Comparison of ENCODE assay signal across 1 cellular context in the genomic region with DNA sequence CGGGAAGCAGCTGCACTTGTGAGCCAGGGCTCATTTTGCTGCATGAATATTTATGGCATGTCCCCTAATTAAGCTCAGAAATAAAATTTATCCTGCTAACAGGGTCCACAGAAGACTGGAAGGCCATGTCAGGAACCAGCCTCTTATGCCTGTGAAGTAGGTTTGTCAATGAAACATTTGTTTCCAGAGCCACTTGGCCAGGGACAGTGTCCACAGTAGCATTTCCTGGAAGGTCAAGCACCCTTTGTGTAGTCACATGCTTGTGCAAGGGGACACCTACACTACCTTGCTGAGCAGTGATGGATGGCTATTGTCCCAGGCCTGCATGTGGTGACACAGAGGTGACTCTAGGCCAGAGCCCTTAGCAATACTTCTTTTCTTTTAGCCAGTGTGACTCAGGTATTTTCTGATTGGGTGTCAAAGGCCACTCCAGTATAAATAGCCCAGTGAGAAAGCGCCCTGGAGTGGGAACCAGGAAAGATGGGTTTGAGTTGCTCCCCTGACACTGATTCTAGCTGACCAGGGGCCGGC.
TF ChIP-seq lines count a peak whose summit lies in the region.

No MANE protein-coding gene starts in this region.

TF ChIP-seq in H1, 55 proteins besides CTCF, POLR2A, EP300 and RAD21:
- TF ChIP-seq, protein P1, sequence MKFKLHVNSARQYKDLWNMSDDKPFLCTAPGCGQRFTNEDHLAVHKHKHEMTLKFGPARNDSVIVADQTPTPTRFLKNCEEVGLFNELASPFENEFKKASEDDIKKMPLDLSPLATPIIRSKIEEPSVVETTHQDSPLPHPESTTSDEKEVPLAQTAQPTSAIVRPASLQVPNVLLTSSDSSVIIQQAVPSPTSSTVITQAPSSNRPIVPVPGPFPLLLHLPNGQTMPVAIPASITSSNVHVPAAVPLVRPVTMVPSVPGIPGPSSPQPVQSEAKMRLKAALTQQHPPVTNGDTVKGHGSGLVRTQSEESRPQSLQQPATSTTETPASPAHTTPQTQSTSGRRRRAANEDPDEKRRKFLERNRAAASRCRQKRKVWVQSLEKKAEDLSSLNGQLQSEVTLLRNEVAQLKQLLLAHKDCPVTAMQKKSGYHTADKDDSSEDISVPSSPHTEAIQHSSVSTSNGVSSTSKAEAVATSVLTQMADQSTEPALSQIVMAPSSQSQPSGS (IDR thresholded peaks at IDR 0.05; ENCODE audit: low read length): no peak
- TF ChIP-seq SP2 (IDR thresholded peaks at IDR 0.05; ENCODE audit: low read length) (no peak), SP1 (IDR thresholded peaks at IDR 0.05; ENCODE audit: low read depth, low read length) (no peak), PHF8 (conservative IDR thresholded peaks at IDR 0.05; ENCODE audit: low read depth, low read length) (no peak), GABPA (IDR thresholded peaks at IDR 0.05; ENCODE audit: borderline replicate concordance, insufficient read depth, low read length) (no peak), TAF1 (IDR thresholded peaks at IDR 0.05; ENCODE audit: low read depth, low read length) (no peak), KDM5A (IDR thresholded peaks at IDR 0.05; ENCODE audit: low read length) (no peak)
- TF ChIP-seq, protein P2, sequence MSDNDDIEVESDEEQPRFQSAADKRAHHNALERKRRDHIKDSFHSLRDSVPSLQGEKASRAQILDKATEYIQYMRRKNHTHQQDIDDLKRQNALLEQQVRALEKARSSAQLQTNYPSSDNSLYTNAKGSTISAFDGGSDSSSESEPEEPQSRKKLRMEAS (IDR thresholded peaks at IDR 0.05): no peak
TF ChIP-seq in H1: peak in this region for 0.
